9 cellular contexts compared by ENCODE assay signal in genomic region chr1:77900687-77901293, GRCh38. TPM values are rescaled to one million over a fixed set of nuclear protein-coding genes. Genes with fewer than 3 reads are reported as not detected.
DNase-seq lines count a peak whose midpoint lies in the region; ATAC-seq and TF ChIP-seq lines count a peak whose summit lies in the region.
"Had no signal": no experiment of that assay in that cellular context is flagged by ENCODE, and none has a peak within 500 bp of the region (broad histone marks: within the 10 kb centered on the region; RNA-seq: fewer than 3 reads in every experiment).

No MANE protein-coding gene starts in this region.

- no peak overlapping the region for H3K9ac ChIP-seq in SK-N-SH

- DNase-seq in activated CD4-positive, alpha-beta T cell treated with anti-CD3 and anti-CD28 coated beads, Interleukin-2, amount 10 ng/mL, durations not matched to agents 24 days and 14 days: peak; percentile 60
- DNase-seq in activated CD4-positive, alpha-beta T cell treated with anti-CD3 and anti-CD28 coated beads for 1 hour: no peak
- DNase-seq in LNCaP clone FGC (ENCODE audit: low read depth): peak; percentile 62
- peak; percentile 43 for DNase-seq in SK-N-SH
- peak; percentile 70 for DNase-seq in fibroblast of the conjunctiva (ENCODE audit: low read depth)
- DNase-seq in omental fat pad (ENCODE audit: low spot score): no peak
- DNase-seq: stimulated activated naive B cell treated with anti-CD40 and anti-IgM and Interleukin-4, amounts not matched to agents 10 μg/mL and 1 μg/mL and 100 μg/mL, for 72 hours had no signal

- H3K27me3 ChIP-seq in SK-N-SH (ENCODE audit: insufficient read depth): no peaks in the 10 kb centered on the region

- 33% methylated on average over 4 of the region's 4 CpGs for WGBS in SK-N-SH (ENCODE audit: low lambda C conversion rate)

- H3K9me2 ChIP-seq in SK-N-SH: no peaks in the 10 kb centered on the region

- H2AFZ ChIP-seq in SK-N-SH (ENCODE audit: low read depth): no peak overlapping the region

- CTCF ChIA-PET in SK-N-SH (lab: Yijun Ruan, JAX): interaction anchor here (0.6 to 2.0 kb wide), 20 partner anchors 13 to 748 kb away, joined by 3 to 13 read pairs (median 3); partner anchors contain the start of gene NEXN

- no peaks in the 10 kb centered on the region for H3K9me3 ChIP-seq in SK-N-SH

- H3K79me2 ChIP-seq in SK-N-SH (ENCODE audit: insufficient read depth): peaks cover 59% of the 10 kb centered on the region

- no peak overlapping the region for H3K4me2 ChIP-seq in SK-N-SH

- H3K27ac ChIP-seq in SK-N-SH (ENCODE audit: low read depth in 2 of 2, low read length in 1 of 2): no peak overlapping the region

- no peak overlapping the region for H3K4me3 Mint-ChIP-seq in activated CD4-positive, alpha-beta T cell treated with anti-CD3 and anti-CD28 coated beads, Interleukin-2, amount 10 ng/mL, durations not matched to agents 24 days and 14 days
- H3K4me3 Mint-ChIP-seq: stimulated activated naive B cell treated with anti-CD40 and anti-IgM and Interleukin-4, amounts not matched to agents 10 μg/mL and 1 μg/mL and 100 μg/mL, for 72 hours had no signal

- peak; percentile 86 for TF ChIP-seq RAD21 in SK-N-SH (IDR thresholded peaks at IDR 0.05; ENCODE audit: low read length)

- H3K4me3 ChIP-seq in LNCaP clone FGC (ENCODE audit: low read depth, low read length) (no peak overlapping the region), SK-N-SH (ENCODE audit: low read depth in 2 of 2, low read length in 1 of 2) (no peak overlapping the region)

- H3K4me1 Mint-ChIP-seq in activated CD4-positive, alpha-beta T cell treated with anti-CD3 and anti-CD28 coated beads, Interleukin-2, amount 10 ng/mL, durations not matched to agents 24 days and 14 days: no peaks in the 10 kb centered on the region
- H3K4me1 Mint-ChIP-seq: stimulated activated naive B cell treated with anti-CD40 and anti-IgM and Interleukin-4, amounts not matched to agents 10 μg/mL and 1 μg/mL and 100 μg/mL, for 72 hours had no signal

- no peaks in the 10 kb centered on the region for H3K9me3 Mint-ChIP-seq in activated CD4-positive, alpha-beta T cell treated with anti-CD3 and anti-CD28 coated beads, Interleukin-2, amount 10 ng/mL, durations not matched to agents 24 days and 14 days
- H3K9me3 Mint-ChIP-seq: stimulated activated naive B cell treated with anti-CD40 and anti-IgM and Interleukin-4, amounts not matched to agents 10 μg/mL and 1 μg/mL and 100 μg/mL, for 72 hours had no signal

- H3K4me1 ChIP-seq in SK-N-SH (ENCODE audit: control insufficient read depth in 1 of 2, insufficient read depth in 2 of 2, low read depth in 1 of 2, low read length in 1 of 2): 0 out of 4 replicates have a peak, but pooled peaks cover 0 to 5% of the 10 kb centered on the region in 2 experiments

- H4K20me1 ChIP-seq in SK-N-SH (ENCODE audit: insufficient read depth): no peaks in the 10 kb centered on the region

- peaks cover 0 to 12% of the 10 kb centered on the region in 2 experiments for H3K36me3 ChIP-seq in SK-N-SH (replicated peaks in 1 of 2; ENCODE audit: control insufficient read depth in 1 of 2, insufficient read depth in 2 of 2, low read length in 1 of 2)

- H3K27me3 Mint-ChIP-seq in activated CD4-positive, alpha-beta T cell treated with anti-CD3 and anti-CD28 coated beads, Interleukin-2, amount 10 ng/mL, durations not matched to agents 24 days and 14 days: peaks cover 4% of the 10 kb centered on the region
- H3K27me3 Mint-ChIP-seq: stimulated activated naive B cell treated with anti-CD40 and anti-IgM and Interleukin-4, amounts not matched to agents 10 μg/mL and 1 μg/mL and 100 μg/mL, for 72 hours had no signal

- TF ChIP-seq CTCF in LNCaP clone FGC (IDR thresholded peaks at IDR 0.05; ENCODE audit: control insufficient read depth, extremely low read depth, insufficient read depth): peak; percentile 82
- peak; percentile 85 for TF ChIP-seq CTCF in SK-N-SH (IDR thresholded peaks at IDR 0.05)
- no peak for TF ChIP-seq CTCF in omental fat pad (IDR thresholded peaks at IDR 0.05)

- no peak for TF ChIP-seq EP300 in SK-N-SH (IDR thresholded peaks at IDR 0.05; ENCODE audit: borderline replicate concordance in 1 of 2, low read depth in 1 of 2, low read length in 1 of 2)

- H3K36me3 Mint-ChIP-seq in activated CD4-positive, alpha-beta T cell treated with anti-CD3 and anti-CD28 coated beads, Interleukin-2, amount 10 ng/mL, durations not matched to agents 24 days and 14 days (ENCODE audit: low read depth): no peaks in the 10 kb centered on the region

- no peak overlapping the region for H3K27ac Mint-ChIP-seq in activated CD4-positive, alpha-beta T cell treated with anti-CD3 and anti-CD28 coated beads, Interleukin-2, amount 10 ng/mL, durations not matched to agents 24 days and 14 days
- H3K27ac Mint-ChIP-seq: stimulated activated naive B cell treated with anti-CD40 and anti-IgM and Interleukin-4, amounts not matched to agents 10 μg/mL and 1 μg/mL and 100 μg/mL, for 72 hours had no signal

- peak; percentile 51 for ATAC-seq in omental fat pad (ENCODE audit: low FRiP score)
- ATAC-seq in HG03469 (IDR thresholded peaks at IDR 0.05; ENCODE audit: unreplicated experiment): no peak
- ATAC-seq in HG02678 (IDR thresholded peaks at IDR 0.05; ENCODE audit: unreplicated experiment): no peak

- POLR2A ChIA-PET in SK-N-SH (lab: Yijun Ruan, JAX): no interaction called here

- intact Hi-C loops in activated CD4-positive, alpha-beta T cell treated with anti-CD3 and anti-CD28 coated beads, Interleukin-2, amount 10 ng/mL, durations not matched to agents 24 days and 14 days (cut with micrococcal nuclease): no loop called here

- peaks cover 19% of the 10 kb centered on the region for H3F3A ChIP-seq in SK-N-SH (replicated peaks; ENCODE audit: insufficient read depth)

TF ChIP-seq in SK-N-SH, 30 proteins besides CTCF, POLR2A, EP300 and RAD21:
- TF ChIP-seq JUND (IDR thresholded peaks at IDR 0.05) (no peak), SMC3 (IDR thresholded peaks at IDR 0.05; ENCODE audit: low read depth, low read length) (peak; percentile 51)

RNA-seq across cellular contexts. Expression of gene NEXN, which starts 12.4 kb away (rescaled TPM):
- total RNA-seq in activated CD4-positive, alpha-beta T cell treated with anti-CD3 and anti-CD28 coated beads, Interleukin-2, amount 10 ng/mL, durations not matched to agents 24 days and 14 days: 0.44 and 0.64 TPM in 2 replicates
- polyA plus RNA-seq in SK-N-SH (2012; rRNA removed): 3.6 and 4.1 TPM in 2 replicates
- polyA plus RNA-seq in SK-N-SH (2012; cell fraction: cytosol; rRNA removed): 4.2 and 7.8 TPM in 2 replicates
- 3.2 and 7.6 TPM in 2 replicates for polyA plus RNA-seq in SK-N-SH (2012; cell fraction: nucleus; rRNA removed)
- total RNA-seq in omental fat pad: 10 to 100 TPM; 14.7 to 30.9 (median 19.0) TPM

Comparison
In these comparisons a context has a peak if more than half of its experiments do, and no peak if none do; other contexts are left out.
1. DNase-seq: peak in activated CD4-positive, alpha-beta T cell treated with anti-CD3 and anti-CD28 coated beads, Interleukin-2, amount 10 ng/mL, durations not matched to agents 24 days and 14 days (single experiment), LNCaP clone FGC (single experiment), SK-N-SH (single experiment) and fibroblast of the conjunctiva (single experiment); none in activated CD4-positive, alpha-beta T cell treated with anti-CD3 and anti-CD28 coated beads for 1 hour (single experiment) and omental fat pad (single experiment).
2. CTCF ChIP-seq: peak in LNCaP clone FGC (single experiment) and SK-N-SH (single experiment); none in omental fat pad (0 of 3).